ENCODE assay signal across 20 cellular contexts in genomic region chr6:31345026-31345730, GRCh38.
"Had no signal": no experiment of that assay in that cellular context is flagged by ENCODE, and none has a peak within 500 bp of the region (broad histone marks: within the 10 kb centered on the region; RNA-seq: fewer than 3 reads in every experiment).

No MANE protein-coding gene starts in this region.

- H3K9me3 ChIP-seq: sigmoid colon, transverse colon had no signal

- H3K27ac ChIP-seq: epithelial cell of prostate, foreskin keratinocyte, left lung, sigmoid colon, transverse colon had no signal

- H3K36me3 ChIP-seq: left lung, sigmoid colon, transverse colon had no signal

- H3K27me3 ChIP-seq: left lung, sigmoid colon, transverse colon had no signal

- H3K4me3 ChIP-seq: left lung, sigmoid colon, smooth muscle cell, transverse colon had no signal

- H3K4me2 ChIP-seq: smooth muscle cell had no signal

- H3K4me3 Mint-ChIP-seq: activated naive CD8-positive, alpha-beta T cell treated with anti-CD3 and anti-CD28 coated beads for 36 hours; activated T-helper 17 cell treated with anti-CD3 and anti-CD28 coated beads, Interleukin-2, amount 50 U/mL, for 72 hours; nephron progenitor cell; stimulated activated memory B cell treated with anti-CD40 and anti-IgM and Interleukin-4, amounts not matched to agents 10 μg/mL and 1 μg/mL and 100 μg/mL, for 72 hours had no signal

- H3K4me1 ChIP-seq: foreskin keratinocyte, left lung, sigmoid colon, transverse colon had no signal

- H3K27me3 Mint-ChIP-seq: activated naive CD8-positive, alpha-beta T cell treated with anti-CD3 and anti-CD28 coated beads for 36 hours; activated T-helper 17 cell treated with anti-CD3 and anti-CD28 coated beads, Interleukin-2, amount 50 U/mL, for 72 hours; stimulated activated memory B cell treated with anti-CD40 and anti-IgM and Interleukin-4, amounts not matched to agents 10 μg/mL and 1 μg/mL and 100 μg/mL, for 72 hours had no signal

- H3K4me1 Mint-ChIP-seq: nephron progenitor cell had no signal

- DNase-seq: activated CD4-positive, alpha-beta T cell treated with anti-CD3 and anti-CD28 coated beads, Interleukin-2, amount 50 U/mL, for 1 hour; activated CD4-positive, CD25-positive, alpha-beta regulatory T cell treated with anti-CD3 and anti-CD28 coated beads, Interleukin-2, amount 50 U/mL, for 72 hours; activated naive CD8-positive, alpha-beta T cell treated with anti-CD3 and anti-CD28 coated beads for 36 hours; activated T-cell treated with anti-CD3 and anti-CD28 coated beads, Interleukin-2, amount 50 U/mL, for 1 hour; cerebellar nuclear complex; cortex of kidney; foreskin keratinocyte; immature natural killer cell; left lung; nephron progenitor cell; occipital lobe; posterior cingulate gyrus; retina; sigmoid colon; stimulated activated CD4-positive, alpha-beta T cell treated with anti-CD3 and anti-CD28 coated beads, Interleukin-15, amount 100 ng/mL, for 24 hours; transverse colon had no signal

- H3K27ac Mint-ChIP-seq: activated naive CD8-positive, alpha-beta T cell treated with anti-CD3 and anti-CD28 coated beads for 36 hours; activated T-helper 17 cell treated with anti-CD3 and anti-CD28 coated beads, Interleukin-2, amount 50 U/mL, for 72 hours; nephron progenitor cell; stimulated activated memory B cell treated with anti-CD40 and anti-IgM and Interleukin-4, amounts not matched to agents 10 μg/mL and 1 μg/mL and 100 μg/mL, for 72 hours had no signal

- ATAC-seq: activated T-helper 17 cell treated with anti-CD3 and anti-CD28 coated beads, Interleukin-2, amount 50 U/mL, for 72 hours; foreskin keratinocyte; left lung; stimulated activated memory B cell treated with anti-CD40 and anti-IgM and Interleukin-4, amounts not matched to agents 10 μg/mL and 1 μg/mL and 100 μg/mL, for 72 hours had no signal
